Comparison of ENCODE assay signal across 15 cellular contexts in the genomic region with DNA sequence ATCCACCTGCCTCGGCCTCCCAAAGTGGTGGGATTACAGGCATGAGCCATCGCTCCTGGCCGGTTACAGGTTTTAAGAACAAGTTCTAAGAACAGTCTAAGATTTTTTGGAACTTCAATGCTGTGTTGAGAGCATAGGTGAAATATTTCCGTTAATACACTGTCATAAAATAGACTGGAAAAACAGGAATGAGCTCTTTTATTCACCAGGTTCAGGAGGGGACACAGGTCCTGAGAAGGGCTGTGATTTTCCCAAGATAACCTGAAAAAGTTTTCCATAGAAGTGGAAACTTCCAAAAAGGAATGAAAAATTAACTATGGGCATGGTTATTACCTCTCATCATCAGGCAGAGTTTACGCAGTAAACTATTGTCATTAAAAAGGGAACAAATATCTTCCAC.
DNase-seq lines count a peak whose midpoint lies in the region; ATAC-seq and TF ChIP-seq lines count a peak whose summit lies in the region.
"Had no signal": no experiment of that assay in that cellular context is flagged by ENCODE, and none has a peak within 500 bp of the region (broad histone marks: within the 10 kb centered on the region; RNA-seq: fewer than 3 reads in every experiment).

No MANE protein-coding gene starts in this region.

- peaks cover 37% of the 10 kb centered on the region for H3K4me1 ChIP-seq in SJCRH30
- H3K4me1 ChIP-seq in aorta (ENCODE audit: control insufficient read depth in 1 of 2, insufficient read depth in 2 of 2, low read length in 2 of 2), result peaks cover 6 to 8% of the 10 kb centered on the region in 2 donors

- H3K27ac Mint-ChIP-seq in osteocyte (ENCODE audit: unreplicated experiment), result peak overlapping the region; percentile 92
- H3K27ac Mint-ChIP-seq: activated CD4-positive, alpha-beta memory T cell treated with anti-CD3 and anti-CD28 coated beads for 36 hours; activated naive CD8-positive, alpha-beta T cell treated with anti-CD3 and anti-CD28 coated beads, Interleukin-2, amount 50 U/mL, for 24 hours had no signal

- H3K9me3 ChIP-seq in SJCRH30 (replicated peaks) (peaks cover 9% of the 10 kb centered on the region), aorta (ENCODE audit: control insufficient read depth, low read length) (no peaks in the 10 kb centered on the region)

- peaks cover 45% of the 10 kb centered on the region for H3K4me1 Mint-ChIP-seq in osteocyte (ENCODE audit: unreplicated experiment)
- H3K4me1 Mint-ChIP-seq: activated naive CD8-positive, alpha-beta T cell treated with anti-CD3 and anti-CD28 coated beads, Interleukin-2, amount 50 U/mL, for 24 hours had no signal

- TF ChIP-seq CTCF in osteocyte (IDR thresholded peaks at IDR 0.05), result no peak

- WGBS in aorta, 2 donors, result 52 to 58% methylated on average over 5 of the region's 5 CpGs

- H3K4me3 Mint-ChIP-seq in osteocyte (ENCODE audit: unreplicated experiment), result no peak overlapping the region
- H3K4me3 Mint-ChIP-seq: activated CD4-positive, alpha-beta memory T cell treated with anti-CD3 and anti-CD28 coated beads for 36 hours; activated naive CD8-positive, alpha-beta T cell treated with anti-CD3 and anti-CD28 coated beads, Interleukin-2, amount 50 U/mL, for 24 hours had no signal

- intact Hi-C loops in aorta (cut with DNase I), result loop anchor here in 1 of 2 donors (5.0 kb wide), 1 partner anchor 51 kb away; no protein-coding TSS in a partner anchor

- H3K4me3 ChIP-seq in SJCRH30 (no peak overlapping the region), aorta (ENCODE audit: low read length in 2 of 2) (no peak overlapping the region)
- H3K4me3 ChIP-seq: BLaER1 treated with 17β-estradiol and CSF1 and Interleukin-3, amounts not matched to agents 10 nM and 100 nM had no signal

- H3K27ac ChIP-seq in SJCRH30, result peak overlapping the region; percentile 69
- peak overlapping the region; percentile 42 to 82 for H3K27ac ChIP-seq in aorta (ENCODE audit: low read depth in 1 of 2, low read length in 2 of 2)
- H3K27ac ChIP-seq: BLaER1 treated with 17β-estradiol and CSF1 and Interleukin-3, amounts not matched to agents 10 nM and 100 nM had no signal

- H3K36me3 ChIP-seq in SJCRH30 (no peaks in the 10 kb centered on the region), aorta (ENCODE audit: control insufficient read depth in 1 of 2, insufficient read depth in 2 of 2, low read length in 1 of 2) (no peaks in the 10 kb centered on the region)

- no peaks in the 10 kb centered on the region for H3K27me3 ChIP-seq in SJCRH30
- no peaks in the 10 kb centered on the region for H3K27me3 ChIP-seq in aorta (ENCODE audit: control insufficient read depth in 1 of 2, insufficient read depth in 2 of 2, low read length in 1 of 2)
- H3K27me3 ChIP-seq: BLaER1 treated with 17β-estradiol and CSF1 and Interleukin-3, amounts not matched to agents 10 nM and 100 nM had no signal

- H3K36me3 Mint-ChIP-seq in osteocyte (ENCODE audit: unreplicated experiment), result peaks cover 6% of the 10 kb centered on the region

- H3K9me3 Mint-ChIP-seq in osteocyte (ENCODE audit: unreplicated experiment), result peaks cover 11% of the 10 kb centered on the region

- ATAC-seq in aorta (ENCODE audit: low FRiP score) (no peak), GM19397 (IDR thresholded peaks at IDR 0.05; ENCODE audit: unreplicated experiment) (no peak), HG03175 (IDR thresholded peaks at IDR 0.05; ENCODE audit: unreplicated experiment) (no peak)
- ATAC-seq: activated naive CD8-positive, alpha-beta T cell treated with anti-CD3 and anti-CD28 coated beads, Interleukin-2, amount 50 U/mL, for 24 hours; Panc1 had no signal

- DNase-seq in SJCRH30 (no peak), dedifferentiated amniotic fluid mesenchymal stem cell (ENCODE audit: extremely low spot score) (peak; percentile 11), osteocyte (ENCODE audit: extremely low spot score, unreplicated experiment) (no peak), aorta (no peak)
- DNase-seq in activated CD4-positive, CD25-positive, alpha-beta regulatory T cell treated with anti-CD3 and anti-CD28 coated beads, Interleukin-2, amount 50 U/mL, for 72 hours, result no peak
- DNase-seq: activated CD4-positive, alpha-beta memory T cell treated with anti-CD3 and anti-CD28 coated beads for 36 hours; activated naive CD8-positive, alpha-beta T cell treated with anti-CD3 and anti-CD28 coated beads, Interleukin-2, amount 50 U/mL, for 24 hours; effector memory CD4-positive, alpha-beta T cell; NCI-H1436 treated with DMSO at 0.1 percent for 48 hours; NCI-H82; small intestine had no signal

- no peaks in the 10 kb centered on the region for H3K27me3 Mint-ChIP-seq in osteocyte (ENCODE audit: unreplicated experiment)
- H3K27me3 Mint-ChIP-seq: activated CD4-positive, alpha-beta memory T cell treated with anti-CD3 and anti-CD28 coated beads for 36 hours; activated naive CD8-positive, alpha-beta T cell treated with anti-CD3 and anti-CD28 coated beads, Interleukin-2, amount 50 U/mL, for 24 hours had no signal
